8 cellular contexts compared by ENCODE assay signal in the genomic region with DNA sequence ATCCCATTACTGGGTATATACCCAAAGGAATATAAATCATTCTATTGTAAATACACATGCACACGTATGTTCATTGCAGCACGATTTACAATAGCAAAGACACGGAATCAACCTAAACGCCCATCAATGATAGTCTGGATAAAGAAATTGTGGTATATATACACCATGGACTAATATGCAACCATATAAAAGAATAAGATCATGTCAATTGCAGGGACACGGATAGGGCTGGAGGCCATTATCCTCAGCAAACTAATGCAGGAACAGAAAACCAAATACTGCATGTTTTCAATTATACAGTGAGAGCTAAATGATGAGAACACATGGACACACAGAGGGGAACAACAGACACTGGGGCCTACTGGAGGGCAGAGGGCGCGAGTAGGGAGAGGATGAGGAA.
DNase-seq lines count a peak whose midpoint lies in the region; ATAC-seq, FAIRE-seq and TF ChIP-seq lines count a peak whose summit lies in the region.
"Not testable (repeated sequence)": the region's sequence is repeated elsewhere in the genome, so short reads cannot be mapped to it uniquely, and the experiment has no call there.

No MANE protein-coding gene starts in this region.

- H3K23ac ChIP-seq in trophoblast cell (ENCODE audit: low read length): not testable (repeated sequence)

- not testable (repeated sequence) for H4K8ac ChIP-seq in trophoblast cell (ENCODE audit: low read depth, low read length)

- not testable (repeated sequence) for H2BK120ac ChIP-seq in trophoblast cell (ENCODE audit: insufficient read depth, low read length, poor library complexity)

- peak; percentile 44 for FAIRE-seq in D721Med (lab: Jason Lieb, UNC)
- FAIRE-seq in astrocyte (lab: Jason Lieb, UNC): peak; percentile 39
- FAIRE-seq in HepG2 (lab: Jason Lieb, UNC): not testable (repeated sequence)

- not testable (repeated sequence) for DNase-seq in D721Med (ENCODE audit: insufficient read length, low spot score); activated CD8-positive, alpha-beta T cell treated with anti-CD3 and anti-CD28 coated beads for 36 hours; astrocyte (ENCODE audit: low read depth); HepG2 (ENCODE audit: low spot score); trophoblast cell; stimulated activated naive B cell treated with anti-CD40 and anti-IgM and Interleukin-4, amounts not matched to agents 10 μg/mL and 1 μg/mL and 100 μg/mL, for 72 hours
- peak; percentile 3 for DNase-seq in KBM-7

- TF ChIP-seq CTCF in D721Med (IDR thresholded peaks at IDR 0.05; ENCODE audit: insufficient read depth, missing control alignments); activated CD8-positive, alpha-beta T cell treated with anti-CD3 and anti-CD28 coated beads for 36 hours (IDR thresholded peaks at IDR 0.05); astrocyte (IDR thresholded peaks at IDR 0.05; ENCODE audit: insufficient read depth, low read depth, low read length); HepG2 (CRISPR knock-in tag; IDR thresholded peaks at IDR 0.05): not testable (repeated sequence)

- ATAC-seq in SK-N-SH treated with all-trans-retinoic acid at 6 μM for 48 hours; HepG2; stimulated activated naive B cell treated with anti-CD40 and anti-IgM and Interleukin-4, amounts not matched to agents 10 μg/mL and 1 μg/mL and 100 μg/mL, for 72 hours (replicated peaks): not testable (repeated sequence)
- peak; percentile 17 for ATAC-seq in activated CD8-positive, alpha-beta T cell treated with anti-CD3 and anti-CD28 coated beads for 36 hours

- not testable (repeated sequence) for H3K36me3 Mint-ChIP-seq in activated CD8-positive, alpha-beta T cell treated with anti-CD3 and anti-CD28 coated beads for 36 hours (ENCODE audit: low read depth); astrocyte (ENCODE audit: low read depth, unreplicated experiment); stimulated activated naive B cell treated with anti-CD40 and anti-IgM and Interleukin-4, amounts not matched to agents 10 μg/mL and 1 μg/mL and 100 μg/mL, for 72 hours

- H3K9ac ChIP-seq in astrocyte (ENCODE audit: low read length); HepG2 (ENCODE audit: insufficient read depth, low read depth, low read length); trophoblast cell (ENCODE audit: low read length): not testable (repeated sequence)

- not testable (repeated sequence) for H3K14ac ChIP-seq in trophoblast cell (ENCODE audit: low read length)

- H3K4me1 ChIP-seq in astrocyte (ENCODE audit: insufficient read depth, low read length) (peaks cover 17% of the 10 kb centered on the region), HepG2 (ENCODE audit: insufficient read depth, low read length) (peaks cover 66% of the 10 kb centered on the region), trophoblast cell (ENCODE audit: control insufficient read depth in 1 of 2, insufficient read depth in 2 of 2, low read length in 2 of 2) (peaks cover 8 to 16% of the 10 kb centered on the region in 2 experiments)

- not testable (repeated sequence) for H3K27me3 Mint-ChIP-seq in activated CD8-positive, alpha-beta T cell treated with anti-CD3 and anti-CD28 coated beads for 36 hours; astrocyte (ENCODE audit: low read depth, unreplicated experiment)
- H3K27me3 Mint-ChIP-seq in stimulated activated naive B cell treated with anti-CD40 and anti-IgM and Interleukin-4, amounts not matched to agents 10 μg/mL and 1 μg/mL and 100 μg/mL, for 72 hours: peaks cover 8 to 18% of the 10 kb centered on the region in 2 donors

- H4K91ac ChIP-seq in trophoblast cell (ENCODE audit: low read depth, low read length): not testable (repeated sequence)

- H2AFZ ChIP-seq in astrocyte (ENCODE audit: low read depth, low read length); HepG2 (ENCODE audit: low read length); trophoblast cell (ENCODE audit: insufficient read depth, low read length, poor library complexity): not testable (repeated sequence)

- POLR2A ChIA-PET in activated CD8-positive, alpha-beta T cell treated with anti-CD3 and anti-CD28 coated beads for 36 hours (lab: Charles Lee); HepG2 (lab: Yijun Ruan, JAX): not testable (repeated sequence)

- in situ Hi-C loops in KBM-7 (cut with MboI; ENCODE audit: low pct_unique_long_range_greater_than_20kb, low sequenced_read_pairs); HepG2 (cut with HindIII; ENCODE audit: extremely low pct_ligation_motif_present, low pct_unique_long_range_greater_than_20kb): not testable (repeated sequence)

- not testable (repeated sequence) for H3K4me3 ChIP-seq in astrocyte (ENCODE audit: insufficient read depth, low read depth, low read length); HepG2 (replicated peaks in 1 of 3; ENCODE audit: insufficient read depth in 1 of 3, low read depth in 2 of 3, low read length in 3 of 3); trophoblast cell (ENCODE audit: low read depth, low read length)

- not testable (repeated sequence) for H3K4ac ChIP-seq in trophoblast cell (ENCODE audit: low read depth, low read length)

- not testable (repeated sequence) for H3K9me3 ChIP-seq in astrocyte (ENCODE audit: insufficient read depth, low read depth, low read length); HepG2 (ENCODE audit: low read length); trophoblast cell (ENCODE audit: insufficient read depth, low read depth, low read length)

- peaks cover 21% of the 10 kb centered on the region for H3K79me1 ChIP-seq in trophoblast cell (ENCODE audit: low read length)

- not testable (repeated sequence) for H3K36me3 ChIP-seq in astrocyte (ENCODE audit: insufficient read depth, low read length); HepG2 (replicated peaks in 1 of 2; ENCODE audit: control insufficient read depth in 1 of 2, insufficient read depth in 2 of 2, low read length in 2 of 2); trophoblast cell (ENCODE audit: control insufficient read depth in 1 of 2, insufficient read depth in 2 of 2, low read length in 2 of 2)

- intact Hi-C loops in activated CD8-positive, alpha-beta T cell treated with anti-CD3 and anti-CD28 coated beads for 36 hours (cut with micrococcal nuclease): not testable (repeated sequence)
- intact Hi-C loops in HepG2 (cut with micrococcal nuclease; ENCODE audit: unreplicated experiment): loop anchor here (10.0 kb wide), 1 partner anchor 128 kb away; a partner anchor contains a TSS

- BruUV-seq in HepG2 (replicated peaks; lab: Mats Ljungman, UMichigan): not testable (repeated sequence)

- not testable (repeated sequence) for H3K4me3 Mint-ChIP-seq in activated CD8-positive, alpha-beta T cell treated with anti-CD3 and anti-CD28 coated beads for 36 hours; astrocyte (ENCODE audit: unreplicated experiment); stimulated activated naive B cell treated with anti-CD40 and anti-IgM and Interleukin-4, amounts not matched to agents 10 μg/mL and 1 μg/mL and 100 μg/mL, for 72 hours

- not testable (repeated sequence) for H3K4me1 Mint-ChIP-seq in activated CD8-positive, alpha-beta T cell treated with anti-CD3 and anti-CD28 coated beads for 36 hours (ENCODE audit: low read depth); stimulated activated naive B cell treated with anti-CD40 and anti-IgM and Interleukin-4, amounts not matched to agents 10 μg/mL and 1 μg/mL and 100 μg/mL, for 72 hours
- H3K4me1 Mint-ChIP-seq in astrocyte (ENCODE audit: low read depth, unreplicated experiment): peaks cover 47% of the 10 kb centered on the region

- H3K27ac Mint-ChIP-seq in activated CD8-positive, alpha-beta T cell treated with anti-CD3 and anti-CD28 coated beads for 36 hours; astrocyte (ENCODE audit: unreplicated experiment): not testable (repeated sequence)
- peak overlapping the region; percentile 27 for H3K27ac Mint-ChIP-seq in stimulated activated naive B cell treated with anti-CD40 and anti-IgM and Interleukin-4, amounts not matched to agents 10 μg/mL and 1 μg/mL and 100 μg/mL, for 72 hours

- not testable (repeated sequence) for H3K9me3 Mint-ChIP-seq in activated CD8-positive, alpha-beta T cell treated with anti-CD3 and anti-CD28 coated beads for 36 hours; astrocyte (ENCODE audit: unreplicated experiment); stimulated activated naive B cell treated with anti-CD40 and anti-IgM and Interleukin-4, amounts not matched to agents 10 μg/mL and 1 μg/mL and 100 μg/mL, for 72 hours

- H3K27ac ChIP-seq in astrocyte (ENCODE audit: low read depth, low read length); HepG2 (ENCODE audit: extremely low read length, insufficient read depth, low read length); trophoblast cell (ENCODE audit: low read depth, low read length): not testable (repeated sequence)

- H4K20me1 ChIP-seq in astrocyte (ENCODE audit: insufficient read depth, low read length); HepG2 (ENCODE audit: insufficient read depth, low read length): not testable (repeated sequence)

- CTCF ChIA-PET in activated CD8-positive, alpha-beta T cell treated with anti-CD3 and anti-CD28 coated beads for 36 hours (lab: Charles Lee); HepG2 (lab: Yijun Ruan, JAX; ENCODE audit: low intra/inter-chr PET ratio, low total read pairs): not testable (repeated sequence)

- H2BK12ac ChIP-seq in trophoblast cell (ENCODE audit: low read length): not testable (repeated sequence)

- not testable (repeated sequence) for H3K79me2 ChIP-seq in astrocyte (ENCODE audit: insufficient read depth, low read length); HepG2 (ENCODE audit: insufficient read depth, low read length); trophoblast cell (ENCODE audit: control insufficient read depth, insufficient read depth, low read length, poor library complexity)

- H4K12ac ChIP-seq in trophoblast cell (ENCODE audit: low read depth, low read length): not testable (repeated sequence)

- not testable (repeated sequence) for TF ChIP-seq POLR2A in HepG2 (IDR thresholded peaks at IDR 0.05; ENCODE audit: insufficient read depth in 1 of 2, low read depth in 2 of 2, low read length in 2 of 2)

- TF ChIP-seq RAD21 in HepG2 (CRISPR knock-in tag; IDR thresholded peaks at IDR 0.05): not testable (repeated sequence)

- 98% methylated on average over 7 of the region's 7 CpGs for WGBS in HepG2 (ENCODE audit: low lambda C conversion rate)
- WGBS in trophoblast cell (ENCODE audit: extremely low coverage, insufficient coverage, insufficient read length): no CpG with 5 or more reads among the region's 7 CpGs

- H3K4me2 ChIP-seq in astrocyte (ENCODE audit: low read length); HepG2 (ENCODE audit: low read depth, low read length); trophoblast cell (ENCODE audit: low read length): not testable (repeated sequence)

- not testable (repeated sequence) for TF ChIP-seq EP300 in HepG2 (IDR thresholded peaks at IDR 0.05; ENCODE audit: low read depth in 2 of 2, low read length in 2 of 2); HepG2 (CRISPR knock-in tag; IDR thresholded peaks at IDR 0.05; ENCODE audit: borderline replicate concordance)

- H3K27me3 ChIP-seq in astrocyte (ENCODE audit: insufficient read depth, low read length); HepG2 (ENCODE audit: control insufficient read depth in 1 of 2, insufficient read depth in 2 of 2, low read length in 2 of 2); trophoblast cell (ENCODE audit: insufficient read depth, low read length): not testable (repeated sequence)

- H2BK5ac ChIP-seq in trophoblast cell (ENCODE audit: low read depth, low read length, poor library complexity): peak overlapping the region; percentile 14

- not testable (repeated sequence) for H3K18ac ChIP-seq in trophoblast cell (ENCODE audit: low read length)

- not testable (repeated sequence) for H2AK5ac ChIP-seq in trophoblast cell (ENCODE audit: low read length)
